8 cellular contexts compared by ENCODE assay signal in the genomic region with DNA sequence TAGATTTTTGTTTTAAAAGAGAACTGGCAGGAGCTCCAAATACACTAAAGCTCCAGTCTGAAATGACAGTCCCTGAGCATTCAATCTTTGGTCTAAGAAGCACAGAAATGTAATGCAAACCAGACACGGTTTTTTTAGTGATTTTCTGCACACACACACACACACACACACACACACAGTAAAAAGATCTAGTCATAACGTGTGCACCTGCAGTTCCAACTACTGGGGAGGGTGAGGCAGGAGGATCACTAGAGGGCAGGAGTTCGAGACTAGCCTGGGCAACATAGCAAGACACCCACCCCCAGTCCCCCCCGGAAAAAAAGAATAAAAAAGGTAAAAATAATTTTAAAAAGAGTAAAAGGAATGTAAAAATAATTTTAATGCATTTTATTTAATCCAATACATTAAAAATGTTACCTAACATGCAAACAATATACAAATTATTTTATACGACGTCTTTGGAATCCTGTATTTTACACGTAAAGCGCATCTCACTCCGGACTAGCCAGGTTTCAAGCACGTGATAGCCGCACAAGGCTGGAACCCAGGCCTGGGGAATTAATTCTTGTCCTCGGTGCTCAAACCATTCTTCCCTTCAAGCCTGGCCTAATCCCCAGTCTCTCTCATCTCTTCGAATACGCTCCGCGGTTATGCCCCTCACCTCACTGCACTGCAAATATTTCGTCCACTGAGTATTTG. TPM values are rescaled to one million over a fixed set of nuclear protein-coding genes. Genes with fewer than 3 reads are reported as not detected.
DNase-seq lines count a peak whose midpoint lies in the region; ATAC-seq and TF ChIP-seq lines count a peak whose summit lies in the region.

No MANE protein-coding gene starts in this region.

- H3K4me3 ChIP-seq in BLaER1 (peak overlapping the region; percentile 90), mammary epithelial cell (replicated peaks in 1 of 3; ENCODE audit: insufficient read depth in 1 of 3, low read depth in 2 of 3, low read length in 3 of 3) (peak overlapping the region; percentile 87 to 100 (median 98)), muscle layer of colon (ENCODE audit: low read depth in 1 of 2, low read length in 2 of 2) (peak overlapping the region; percentile 91 to 97)
- H3K4me3 ChIP-seq in Jurkat, Clone E6-1 (ENCODE audit: low read length) = peak overlapping the region; percentile 78

- intact Hi-C loops in mammary epithelial cell (cut with micrococcal nuclease) = loop anchor here (1.0 kb wide), 2 partner anchors 13 to 198 kb away; no protein-coding TSS in a partner anchor

- peak; percentile 23 for DNase-seq in Jurkat, Clone E6-1 (ENCODE audit: low read depth, low spot score)
- no peak for DNase-seq in mammary epithelial cell
- no peak for DNase-seq in NCI-H2081 treated with DMSO at 0.1 percent for 48 hours (lab: John Stamatoyannopoulos, UW)
- no peak for DNase-seq in SKM-1 (lab: John Stamatoyannopoulos, UW; ENCODE audit: unreplicated experiment)

- dilution Hi-C loops in mammary epithelial cell (cut with HindIII; ENCODE audit: low sequenced_read_pairs) = no loop called here

- H4K20me1 ChIP-seq in BLaER1 = peaks cover 35% of the 10 kb centered on the region
- H4K20me1 ChIP-seq in mammary epithelial cell (ENCODE audit: insufficient read depth, low read length) = no peaks in the 10 kb centered on the region

- peaks cover 1% of the 10 kb centered on the region for H3K9me3 ChIP-seq in BLaER1
- no peaks in the 10 kb centered on the region for H3K9me3 ChIP-seq in mammary epithelial cell (replicated peaks; ENCODE audit: insufficient read depth, low read length)
- no peaks in the 10 kb centered on the region for H3K9me3 ChIP-seq in muscle layer of colon (ENCODE audit: low read length)

- H3K9ac ChIP-seq in BLaER1 (peak overlapping the region; percentile 96), mammary epithelial cell (ENCODE audit: insufficient read depth, low read length) (peak overlapping the region; percentile 96), muscle layer of colon (ENCODE audit: low read length) (peak overlapping the region; percentile 98)

- TSS peak; percentile 97 for BruUV-seq in mammary epithelial cell (replicated peaks; lab: Mats Ljungman, UMichigan)

- H3K27me3 ChIP-seq in BLaER1 (no peaks in the 10 kb centered on the region), mammary epithelial cell (ENCODE audit: insufficient read depth, low read length) (no peaks in the 10 kb centered on the region), muscle layer of colon (ENCODE audit: control insufficient read depth in 1 of 2, insufficient read depth in 2 of 2, low read length in 2 of 2) (no peaks in the 10 kb centered on the region)

- H3K36me3 ChIP-seq in BLaER1 (peaks cover 6% of the 10 kb centered on the region; the same call in 1 of the 2 replicates), mammary epithelial cell (ENCODE audit: insufficient read depth, low read length) (no peaks in the 10 kb centered on the region), muscle layer of colon (ENCODE audit: insufficient read depth, low read length) (no peaks in the 10 kb centered on the region)

- in situ Hi-C loops in mammary epithelial cell (cut with MboI; ENCODE audit: low sequenced_read_pairs in 2 of 2) = loop anchor here (5.0 to 25.0 kb wide), 2 partner anchors 36 to 399 kb away; no protein-coding TSS in a partner anchor

- peaks cover 57% of the 10 kb centered on the region for H3K79me2 ChIP-seq in mammary epithelial cell (ENCODE audit: insufficient read depth, low read length)

- ATAC-seq in GM18867 (IDR thresholded peaks at IDR 0.05; ENCODE audit: unreplicated experiment) = no peak
- ATAC-seq in HG02610 (IDR thresholded peaks at IDR 0.05; ENCODE audit: unreplicated experiment) = no peak

- H3K4me1 ChIP-seq in BLaER1 (peaks cover 71% of the 10 kb centered on the region), mammary epithelial cell (ENCODE audit: insufficient read depth, low read length) (peaks cover 11% of the 10 kb centered on the region), muscle layer of colon (ENCODE audit: insufficient read depth, low read length) (peaks cover 28% of the 10 kb centered on the region)

- CTCF ChIA-PET in mammary epithelial cell (lab: Charles Lee; ENCODE audit: low non-redundant PET) = interaction anchor here (1.1 kb wide), 1 partner anchor 191 kb away, joined by 6 read pairs; no protein-coding TSS in a partner anchor

- peak overlapping the region; percentile 94 for H3K27ac ChIP-seq in BLaER1
- H3K27ac ChIP-seq in mammary epithelial cell (ENCODE audit: insufficient read depth, low read depth, low read length) = peak overlapping the region; percentile 84
- peak overlapping the region; percentile 92 for H3K27ac ChIP-seq in muscle layer of colon (ENCODE audit: low read depth, low read length)

- H2AFZ ChIP-seq in mammary epithelial cell (ENCODE audit: low read depth, low read length) = peak overlapping the region; percentile 91

- WGBS in mammary epithelial cell (ENCODE audit: low coverage, missing lambda C conversion rate) = 5% methylated on average over 16 of the region's 17 CpGs

- TF ChIP-seq CTCF in mammary epithelial cell (conservative IDR thresholded peaks at IDR 0.05 in 1 of 2, IDR thresholded peaks at IDR 0.05 in 1 of 2; ENCODE audit: extremely low read depth in 1 of 2, insufficient read depth in 1 of 2, low read depth in 1 of 2, low read length in 2 of 2) = no peak

- peak overlapping the region; percentile 86 for H3K4me2 ChIP-seq in BLaER1
- peak overlapping the region; percentile 76 for H3K4me2 ChIP-seq in mammary epithelial cell (ENCODE audit: insufficient read depth, low read depth, low read length)

RNA-seq across cellular contexts. Expression of gene TBC1D22A, which starts 0.8 kb away (rescaled TPM):
- polyA plus RNA-seq in Jurkat, Clone E6-1 (2012; ENCODE audit: insufficient read depth, insufficient read length) = 15.0 TPM
- 10 to 100 TPM; 19.3 to 27.0 TPM for total RNA-seq in mammary epithelial cell
- 17.0 TPM for polyA plus RNA-seq in mammary epithelial cell
- 6.4 TPM for polyA minus RNA-seq in mammary epithelial cell

RNA-seq across cellular contexts. Expression of gene CERK, which starts 23.6 kb away (rescaled TPM):
- 64.6 TPM for polyA plus RNA-seq in Jurkat, Clone E6-1 (2012; ENCODE audit: insufficient read depth, insufficient read length)
- total RNA-seq in mammary epithelial cell = 10 to 100 TPM; 16.3 to 17.5 TPM
- 16.0 TPM for polyA plus RNA-seq in mammary epithelial cell
- 27.8 TPM for polyA minus RNA-seq in mammary epithelial cell
